In genomic region chr2:47849368-47849767, GRCh38 we compare ENCODE assay signal across 15 cellular contexts. TPM values are rescaled to one million over a fixed set of nuclear protein-coding genes. Genes with fewer than 3 reads are reported as not detected.
DNase-seq lines count a peak whose midpoint lies in the region; ATAC-seq and TF ChIP-seq lines count a peak whose summit lies in the region.
"Had no signal": no experiment of that assay in that cellular context is flagged by ENCODE, and none has a peak within 500 bp of the region (broad histone marks: within the 10 kb centered on the region; RNA-seq: fewer than 3 reads in every experiment).

No MANE protein-coding gene starts in this region.

- ATAC-seq in stimulated activated naive CD8-positive, alpha-beta T cell treated with anti-CD3 and anti-CD28 coated beads, Interleukin-15, amount 100 ng/mL, for 72 hours = no peak
- ATAC-seq in T-helper 17 cell (no peak), right lobe of liver (peak; percentile 53 to 70 (median 58)), GM18519 (IDR thresholded peaks at IDR 0.05; ENCODE audit: low FRiP score, unreplicated experiment) (no peak), PC-3 (no peak)

- H3K27ac ChIP-seq in right lobe of liver (no peak overlapping the region), PC-3 (ENCODE audit: low read length) (no peak overlapping the region)
- H3K27ac ChIP-seq: GM23248 had no signal

- H3K36me3 ChIP-seq in right lobe of liver (no peaks in the 10 kb centered on the region), PC-3 (ENCODE audit: low read depth, low read length) (no peaks in the 10 kb centered on the region)
- H3K36me3 ChIP-seq: BE2C, HAP-1 had no signal

- TF ChIP-seq CTCF in right lobe of liver (IDR thresholded peaks at IDR 0.05) (no peak), PC-3 (conservative IDR thresholded peaks at IDR 0.05; ENCODE audit: low read depth, low read length) (no peak)

- WGBS in right lobe of liver (ENCODE audit: insufficient coverage, low coverage, low lambda C conversion rate, missing lambda C conversion rate) = 29% methylated on average over 2 of the region's 2 CpGs

- H3K4me3 Mint-ChIP-seq in stimulated activated naive CD8-positive, alpha-beta T cell treated with anti-CD3 and anti-CD28 coated beads, Interleukin-15, Interleukin-2, amounts not matched to agents 100 ng/mL and 50 ng/mL, for 24 hours = no peak overlapping the region
- H3K4me3 Mint-ChIP-seq in stimulated activated naive CD8-positive, alpha-beta T cell treated with anti-CD3 and anti-CD28 coated beads, Interleukin-15, amount 100 ng/mL, for 72 hours = no peak overlapping the region
- H3K4me3 Mint-ChIP-seq in T-helper 17 cell = no peak overlapping the region

- no peak for TF ChIP-seq POLR2A in right lobe of liver (IDR thresholded peaks at IDR 0.05)

- no peaks in the 10 kb centered on the region for H3K9me2 ChIP-seq in PC-3 (replicated peaks; ENCODE audit: low read length)

- H3K4me2 ChIP-seq in PC-3 (ENCODE audit: low read length) = no peak overlapping the region

- BruUV-seq in PC-3 (replicated peaks; lab: Mats Ljungman, UMichigan) = no TSS peak

- H3K9me3 ChIP-seq in T-helper 17 cell (ENCODE audit: control insufficient read depth, low read length, poor library complexity, severe bottlenecking) (no peaks in the 10 kb centered on the region), right lobe of liver (no peaks in the 10 kb centered on the region), PC-3 (ENCODE audit: low read length) (no peaks in the 10 kb centered on the region)
- H3K9me3 ChIP-seq: BE2C, HAP-1 had no signal

- H3K27me3 Mint-ChIP-seq in stimulated activated naive CD8-positive, alpha-beta T cell treated with anti-CD3 and anti-CD28 coated beads, Interleukin-15, Interleukin-2, amounts not matched to agents 100 ng/mL and 50 ng/mL, for 24 hours = no peaks in the 10 kb centered on the region
- no peaks in the 10 kb centered on the region for H3K27me3 Mint-ChIP-seq in stimulated activated naive CD8-positive, alpha-beta T cell treated with anti-CD3 and anti-CD28 coated beads, Interleukin-15, amount 100 ng/mL, for 72 hours
- H3K27me3 Mint-ChIP-seq in T-helper 17 cell = no peaks in the 10 kb centered on the region
- H3K27me3 Mint-ChIP-seq: CD4-positive, CD25-positive, alpha-beta regulatory T cell; CD8-positive, alpha-beta memory T cell had no signal

- H3K4me1 Mint-ChIP-seq in stimulated activated naive CD8-positive, alpha-beta T cell treated with anti-CD3 and anti-CD28 coated beads, Interleukin-15, Interleukin-2, amounts not matched to agents 100 ng/mL and 50 ng/mL, for 24 hours (ENCODE audit: low read depth) = peaks cover 41% of the 10 kb centered on the region
- peaks cover 30% of the 10 kb centered on the region for H3K4me1 Mint-ChIP-seq in stimulated activated naive CD8-positive, alpha-beta T cell treated with anti-CD3 and anti-CD28 coated beads, Interleukin-15, amount 100 ng/mL, for 72 hours
- peaks cover 37% of the 10 kb centered on the region for H3K4me1 Mint-ChIP-seq in T-helper 17 cell

- 0 out of 2 replicates have a peak, but pooled peaks cover 13% of the 10 kb centered on the region for H4K20me1 ChIP-seq in PC-3 (ENCODE audit: low read length)

- no peaks in the 10 kb centered on the region for H3K9me3 Mint-ChIP-seq in stimulated activated naive CD8-positive, alpha-beta T cell treated with anti-CD3 and anti-CD28 coated beads, Interleukin-15, Interleukin-2, amounts not matched to agents 100 ng/mL and 50 ng/mL, for 24 hours
- H3K9me3 Mint-ChIP-seq in stimulated activated naive CD8-positive, alpha-beta T cell treated with anti-CD3 and anti-CD28 coated beads, Interleukin-15, amount 100 ng/mL, for 72 hours = no peaks in the 10 kb centered on the region
- H3K9me3 Mint-ChIP-seq: CD4-positive, CD25-positive, alpha-beta regulatory T cell; CD8-positive, alpha-beta memory T cell had no signal

- peak overlapping the region; percentile 38 for H3K27ac Mint-ChIP-seq in stimulated activated naive CD8-positive, alpha-beta T cell treated with anti-CD3 and anti-CD28 coated beads, Interleukin-15, Interleukin-2, amounts not matched to agents 100 ng/mL and 50 ng/mL, for 24 hours
- H3K27ac Mint-ChIP-seq in stimulated activated naive CD8-positive, alpha-beta T cell treated with anti-CD3 and anti-CD28 coated beads, Interleukin-15, amount 100 ng/mL, for 72 hours = no peak overlapping the region
- peak overlapping the region; percentile 14 for H3K27ac Mint-ChIP-seq in T-helper 17 cell
- H3K27ac Mint-ChIP-seq: CD4-positive, CD25-positive, alpha-beta regulatory T cell had no signal

- no peak for DNase-seq in stimulated activated naive CD8-positive, alpha-beta T cell treated with anti-CD3 and anti-CD28 coated beads, Interleukin-15, amount 100 ng/mL, for 72 hours
- no peak for DNase-seq in T-helper 17 cell
- no peak for DNase-seq in right lobe of liver
- no peak for DNase-seq in mucosa of gallbladder (ENCODE audit: low spot score)
- DNase-seq in PC-3 = no peak
- DNase-seq: BE2C; C1 segment of cervical spinal cord; CD4-positive, CD25-positive, alpha-beta regulatory T cell; CD8-positive, alpha-beta memory T cell; COR-L47; DMS 273 treated with DMSO at 0.1 percent for 48 hours; GM23248 had no signal

- intact Hi-C loops in right lobe of liver (cut with DNase I) = no loop called here
- intact Hi-C loops in PC-3 (cut with micrococcal nuclease) = no loop called here

- H3K27me3 ChIP-seq in right lobe of liver (no peaks in the 10 kb centered on the region), PC-3 (ENCODE audit: low read length) (no peaks in the 10 kb centered on the region)
- H3K27me3 ChIP-seq: BE2C had no signal

- H3F3A ChIP-seq in PC-3 (ENCODE audit: low read length, unreplicated experiment) = no peaks in the 10 kb centered on the region

- peaks cover 20% of the 10 kb centered on the region for H3K36me3 Mint-ChIP-seq in stimulated activated naive CD8-positive, alpha-beta T cell treated with anti-CD3 and anti-CD28 coated beads, Interleukin-15, Interleukin-2, amounts not matched to agents 100 ng/mL and 50 ng/mL, for 24 hours (ENCODE audit: low read depth)
- no peaks in the 10 kb centered on the region for H3K36me3 Mint-ChIP-seq in T-helper 17 cell (ENCODE audit: low read depth)

- no peak overlapping the region for H2AFZ ChIP-seq in PC-3 (ENCODE audit: low read length)
- H2AFZ ChIP-seq: GM23248 had no signal

- CTCF ChIA-PET in PC-3 (lab: Charles Lee) = no interaction called here

- H3K4me1 ChIP-seq in right lobe of liver (peaks cover 0 to 6% (median 2%) of the 10 kb centered on the region in 4 donors), PC-3 (ENCODE audit: insufficient read depth, low read length) (no peaks in the 10 kb centered on the region)
- H3K4me1 ChIP-seq: BE2C, HAP-1 had no signal

- H3K4me3 ChIP-seq in right lobe of liver (no peak overlapping the region), PC-3 (ENCODE audit: low read length) (no peak overlapping the region)
- H3K4me3 ChIP-seq: GM23248, HAP-1 had no signal

- H3K9ac ChIP-seq in PC-3 (ENCODE audit: low read length) = no peak overlapping the region
- H3K9ac ChIP-seq: GM23248 had no signal

- POLR2A ChIA-PET in PC-3 (lab: Charles Lee; ENCODE audit: unreplicated experiment) = no interaction called here

- H3K79me2 ChIP-seq in PC-3 (ENCODE audit: low read length) = peaks cover 73% of the 10 kb centered on the region

RNA-seq across cellular contexts. Expression of gene FBXO11, which starts 56.9 kb away (rescaled TPM):
- 100 to 1,000 TPM in 1 of 2 donors, 10 to 100 TPM in 1; 95.7 to 106 TPM for total RNA-seq in T-helper 17 cell
- total RNA-seq in right lobe of liver = 10 to 100 TPM; 15.2 to 28.7 (median 24.0) TPM
- total RNA-seq in mucosa of gallbladder = 58.2 TPM
- total RNA-seq in PC-3 (2014; rRNA removed) = 34.8 and 39.6 TPM in 2 replicates

Comparison
In these comparisons a context has a peak if more than half of its experiments do, and no peak if none do; other contexts are left out.
1. H3K27ac Mint-ChIP-seq: peak in stimulated activated naive CD8-positive, alpha-beta T cell treated with anti-CD3 and anti-CD28 coated beads, Interleukin-15, Interleukin-2, amounts not matched to agents 100 ng/mL and 50 ng/mL, for 24 hours (single experiment) and T-helper 17 cell (single experiment); none in stimulated activated naive CD8-positive, alpha-beta T cell treated with anti-CD3 and anti-CD28 coated beads, Interleukin-15, amount 100 ng/mL, for 72 hours (0 of 2).
2. ATAC-seq: peak in right lobe of liver (4 of 4); none in stimulated activated naive CD8-positive, alpha-beta T cell treated with anti-CD3 and anti-CD28 coated beads, Interleukin-15, amount 100 ng/mL, for 72 hours (single experiment), T-helper 17 cell (single experiment), GM18519 (single experiment) and PC-3 (single experiment).